ENCODE assay signal across 10 cellular contexts in genomic region chr1:220881918-220882891, GRCh38. TPM values are rescaled to one million over a fixed set of nuclear protein-coding genes. Genes with fewer than 3 reads are reported as not detected.
DNase-seq lines count a peak whose midpoint lies in the region; ATAC-seq and TF ChIP-seq lines count a peak whose summit lies in the region.
"Had no signal": no experiment of that assay in that cellular context is flagged by ENCODE, and none has a peak within 500 bp of the region (broad histone marks: within the 10 kb centered on the region; RNA-seq: fewer than 3 reads in every experiment).

No MANE protein-coding gene starts in this region.

- ATAC-seq in sciatic nerve (peak; percentile 60), HG02885 (IDR thresholded peaks at IDR 0.05; ENCODE audit: poor library complexity, unreplicated experiment) (no peak)

- TF ChIP-seq POLR2A in esophagus squamous epithelium (IDR thresholded peaks at IDR 0.05), result no peak

- H3K9ac ChIP-seq in iPS-15b (ENCODE audit: low read depth, low read length), result no peak overlapping the region

- H3K4me3 Mint-ChIP-seq in activated T-helper 2 cell treated with anti-CD3 and anti-CD28 coated beads, Interferon-gamma antibody, Interleukin-2, Interleukin-4, amounts not matched to agents 10 μg/mL and 5 μg/mL and 100 μg/mL, durations not matched to agents 14 hours and 24 hours and 36 hours (ENCODE audit: low read depth), result peak overlapping the region; percentile 13

- TF ChIP-seq CTCF in GM13976 (IDR thresholded peaks at IDR 0.05; ENCODE audit: borderline replicate concordance, control extremely low read depth, extremely low read depth, insufficient read depth, missing control alignments), result no peak
- TF ChIP-seq CTCF in esophagus squamous epithelium (IDR thresholded peaks at IDR 0.05), result no peak

- no peaks in the 10 kb centered on the region for H3K9me3 Mint-ChIP-seq in activated T-helper 2 cell treated with anti-CD3 and anti-CD28 coated beads, Interferon-gamma antibody, Interleukin-2, Interleukin-4, amounts not matched to agents 10 μg/mL and 5 μg/mL and 100 μg/mL, durations not matched to agents 14 hours and 24 hours and 36 hours
- H3K9me3 Mint-ChIP-seq: activated CD4-positive, alpha-beta memory T cell treated with anti-CD3 and anti-CD28 coated beads for 36 hours had no signal

- DNase-seq in GM13976 (ENCODE audit: low spot score), result peak; percentile 11
- no peak for DNase-seq in activated T-helper 2 cell treated with anti-CD3 and anti-CD28 coated beads, Interferon-gamma antibody, Interleukin-2, Interleukin-4, amounts not matched to agents 10 μg/mL and 5 μg/mL and 100 μg/mL, durations not matched to agents 14 hours and 24 hours and 36 hours (ENCODE audit: low spot score)
- peak; percentile 71 for DNase-seq in sciatic nerve (ENCODE audit: low spot score)
- no peak for DNase-seq in NK-92 treated with Interleukin-12 subunit alpha and Interleukin-12 subunit beta, amount 100 ng/mL, for 24 hours (lab: John Stamatoyannopoulos, UW)
- no peak for DNase-seq in esophagus squamous epithelium (lab: John Stamatoyannopoulos, UW)
- DNase-seq in ACHN, result no peak
- DNase-seq: NCI-H446 had no signal

- 69 to 71% methylated on average over 21 to 43 of the region's 43 CpGs for WGBS in esophagus squamous epithelium, 2 donors

- H3K27me3 ChIP-seq in iPS-15b (ENCODE audit: control insufficient read depth, insufficient read depth, low read length) (peaks cover 100% of the 10 kb centered on the region), esophagus squamous epithelium (peaks cover 0 to 100% (median 15%) of the 10 kb centered on the region in 4 donors)

- in situ Hi-C loops in GM13976 (cut with MboI; ENCODE audit: low sequenced_read_pairs, unreplicated experiment) (no loop called here), ACHN (cut with HindIII; ENCODE audit: low pct_ligation_motif_present, low pct_unique_long_range_greater_than_20kb, low sequenced_read_pairs) (no loop called here)

- H3K4me1 ChIP-seq in iPS-15b (ENCODE audit: control insufficient read depth, insufficient read depth, low read length) (peaks cover 4% of the 10 kb centered on the region), esophagus squamous epithelium (peaks cover 21 to 70% (median 21%) of the 10 kb centered on the region in 3 donors)

- H3K27me3 Mint-ChIP-seq in activated T-helper 2 cell treated with anti-CD3 and anti-CD28 coated beads, Interferon-gamma antibody, Interleukin-2, Interleukin-4, amounts not matched to agents 10 μg/mL and 5 μg/mL and 100 μg/mL, durations not matched to agents 14 hours and 24 hours and 36 hours (ENCODE audit: low read depth), result peaks cover 59% of the 10 kb centered on the region

- H3K9me3 ChIP-seq in iPS-15b (ENCODE audit: control insufficient read depth, insufficient read depth, low read length) (no peaks in the 10 kb centered on the region), esophagus squamous epithelium (no peaks in the 10 kb centered on the region)

- H3K4me3 ChIP-seq in iPS-15b (ENCODE audit: low read depth, low read length), result peak overlapping the region; percentile 33
- peak overlapping the region in 2 of 4 donors; percentile 80 to 91 for H3K4me3 ChIP-seq in esophagus squamous epithelium

- peak overlapping the region in 2 of 4 donors; percentile 84 to 95 for H3K27ac ChIP-seq in esophagus squamous epithelium

- H3K27ac Mint-ChIP-seq in activated T-helper 2 cell treated with anti-CD3 and anti-CD28 coated beads, Interferon-gamma antibody, Interleukin-2, Interleukin-4, amounts not matched to agents 10 μg/mL and 5 μg/mL and 100 μg/mL, durations not matched to agents 14 hours and 24 hours and 36 hours, result no peak overlapping the region
- H3K27ac Mint-ChIP-seq: activated CD4-positive, alpha-beta memory T cell treated with anti-CD3 and anti-CD28 coated beads for 36 hours had no signal

- intact Hi-C loops in activated T-helper 2 cell treated with anti-CD3 and anti-CD28 coated beads, Interferon-gamma antibody, Interleukin-2, Interleukin-4, amounts not matched to agents 10 μg/mL and 5 μg/mL and 100 μg/mL, durations not matched to agents 14 hours and 24 hours and 36 hours (cut with micrococcal nuclease), result no loop called here
- intact Hi-C loops in sciatic nerve (cut with DNase I), result no loop called here
- intact Hi-C loops in esophagus squamous epithelium (cut with DNase I), result no loop called here

- no peaks in the 10 kb centered on the region for H3K36me3 ChIP-seq in iPS-15b (ENCODE audit: control insufficient read depth, insufficient read depth, low read length)
- H3K36me3 ChIP-seq in esophagus squamous epithelium, result peaks cover 0 to 29% (median 0%) of the 10 kb centered on the region in 3 donors

- peaks cover 29% of the 10 kb centered on the region for H3K4me1 Mint-ChIP-seq in activated T-helper 2 cell treated with anti-CD3 and anti-CD28 coated beads, Interferon-gamma antibody, Interleukin-2, Interleukin-4, amounts not matched to agents 10 μg/mL and 5 μg/mL and 100 μg/mL, durations not matched to agents 14 hours and 24 hours and 36 hours (ENCODE audit: low read depth)

- peaks cover 27% of the 10 kb centered on the region for H3K36me3 Mint-ChIP-seq in activated T-helper 2 cell treated with anti-CD3 and anti-CD28 coated beads, Interferon-gamma antibody, Interleukin-2, Interleukin-4, amounts not matched to agents 10 μg/mL and 5 μg/mL and 100 μg/mL, durations not matched to agents 14 hours and 24 hours and 36 hours (ENCODE audit: low read depth)

RNA-seq across cellular contexts. Expression of gene HLX, which starts 3.0 kb away (rescaled TPM):
- 8.2 and 10.4 TPM in 2 replicates for total RNA-seq in activated T-helper 2 cell treated with anti-CD3 and anti-CD28 coated beads, Interferon-gamma antibody, Interleukin-2, Interleukin-4, amounts not matched to agents 10 μg/mL and 5 μg/mL and 100 μg/mL, durations not matched to agents 14 hours and 24 hours and 36 hours
- total RNA-seq in sciatic nerve, result 28.8 TPM
- total RNA-seq in esophagus squamous epithelium, result 1 to 10 TPM in 2 of 4 donors, under 1 TPM in 2; 0.23 to 7.2 (median 0.97) TPM

Comparison
In these comparisons a context has a peak if more than half of its experiments do, and no peak if none do; other contexts are left out.
1. DNase-seq: peak in GM13976 (single experiment) and sciatic nerve (single experiment); none in activated T-helper 2 cell treated with anti-CD3 and anti-CD28 coated beads, Interferon-gamma antibody, Interleukin-2, Interleukin-4, amounts not matched to agents 10 μg/mL and 5 μg/mL and 100 μg/mL, durations not matched to agents 14 hours and 24 hours and 36 hours (single experiment), NK-92 treated with Interleukin-12 subunit alpha and Interleukin-12 subunit beta, amount 100 ng/mL, for 24 hours (single experiment), esophagus squamous epithelium (single experiment) and ACHN (single experiment).